Comparison of ENCODE assay signal across 26 cellular contexts in the genomic region with DNA sequence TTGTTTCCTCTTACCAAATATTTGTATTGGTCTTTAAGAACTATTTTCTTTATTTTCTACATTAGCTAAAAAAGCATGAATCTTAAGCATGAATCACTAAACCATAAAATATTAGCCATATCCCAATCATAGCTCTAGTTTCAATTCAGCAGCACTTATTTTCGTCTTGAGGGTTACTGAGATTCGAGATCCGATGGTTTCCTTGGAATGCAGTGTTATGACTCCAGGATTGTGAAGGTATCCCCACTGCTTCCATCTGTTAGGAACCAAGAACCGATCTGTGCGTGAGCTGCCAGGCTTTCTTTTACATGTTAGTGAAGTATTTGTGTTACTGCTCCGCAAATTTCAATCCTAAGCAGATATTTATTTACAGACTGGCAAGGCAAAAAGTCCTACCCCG. TPM values are rescaled to one million over a fixed set of nuclear protein-coding genes. Genes with fewer than 3 reads are reported as not detected.
DNase-seq lines count a peak whose midpoint lies in the region; ATAC-seq and TF ChIP-seq lines count a peak whose summit lies in the region.
"Had no signal": no experiment of that assay in that cellular context is flagged by ENCODE, and none has a peak within 500 bp of the region (broad histone marks: within the 10 kb centered on the region; RNA-seq: fewer than 3 reads in every experiment).

No MANE protein-coding gene starts in this region.

- H3K9ac ChIP-seq in IMR-90 (ENCODE audit: low read depth, low read length), result no peak overlapping the region

- H3K18ac ChIP-seq in IMR-90 (ENCODE audit: low read depth, low read length), result no peak overlapping the region

- H3K79me1 ChIP-seq in IMR-90 (ENCODE audit: low read depth in 1 of 2, low read length in 2 of 2), result no peaks in the 10 kb centered on the region

- in situ Hi-C loops in IMR-90 (cut with MboI; ENCODE audit: low sequenced_read_pairs), result no loop called here

- no peak overlapping the region for H3K4me3 ChIP-seq in IMR-90 (ENCODE audit: insufficient read depth, low read depth, low read length)
- H3K4me3 ChIP-seq in osteoblast (ENCODE audit: insufficient read depth, low read length), result peak overlapping the region; percentile 61
- H3K4me3 ChIP-seq: adrenal gland, dorsolateral prefrontal cortex, GM12878, hepatocyte, prostate gland, skin epidermis had no signal

- BruUV-seq in IMR-90 (replicated peaks; lab: Mats Ljungman, UMichigan), result no TSS peak

- H3K4me1 ChIP-seq in IMR-90 (ENCODE audit: control insufficient read depth, insufficient read depth, low read length), result no peaks in the 10 kb centered on the region; the same call in 1 of the 2 replicates
- H3K4me1 ChIP-seq in osteoblast (ENCODE audit: insufficient read depth, low read length), result peaks cover 17% of the 10 kb centered on the region
- H3K4me1 ChIP-seq: adrenal gland, prostate gland had no signal

- no peaks in the 10 kb centered on the region for H3K9me3 ChIP-seq in IMR-90 (ENCODE audit: control insufficient read depth, insufficient read depth, low read length)
- H3K9me3 ChIP-seq in osteoblast (ENCODE audit: low read depth, low read length), result no peaks in the 10 kb centered on the region
- H3K9me3 ChIP-seq: adrenal gland, prostate gland had no signal

- TF ChIP-seq RAD21 in IMR-90 (IDR thresholded peaks at IDR 0.05; ENCODE audit: low read length), result no peak

- H4K91ac ChIP-seq in IMR-90 (ENCODE audit: insufficient read depth, low read depth, low read length), result no peak overlapping the region

- H3K56ac ChIP-seq in IMR-90 (ENCODE audit: extremely low read depth, insufficient read depth, low read length), result no peak overlapping the region

- POLR2A ChIA-PET in IMR-90 (lab: Charles Lee; ENCODE audit: unreplicated experiment) (no interaction called here), RWPE1 (lab: Yijun Ruan, JAX; ENCODE audit: low non-redundant PET) (no interaction called here)

- DNase-seq in ELR (ENCODE audit: low read depth) (peak; percentile 10), IMR-90 (peak; percentile 22), astrocyte of the hippocampus (ENCODE audit: low read depth, low spot score) (peak; percentile 15), osteoblast (ENCODE audit: insufficient read length, low spot score, missing footprints) (peak; percentile 93), RWPE1 (ENCODE audit: low spot score) (no peak), NCI-H748 (lab: John Stamatoyannopoulos, UW; ENCODE audit: unreplicated experiment) (no peak)
- no peak for DNase-seq in activated CD8-positive, alpha-beta memory T cell treated with anti-CD3 and anti-CD28 coated beads, Interleukin-2, amount 50 U/mL, for 48 hours
- no peak for DNase-seq in activated naive CD4-positive, alpha-beta T cell treated with Interleukin-2 at 50 U/mL for 16 hours
- DNase-seq: adrenal gland; CD8-positive, alpha-beta T cell; central memory CD4-positive, alpha-beta T cell; DMS153; NCI-H1092 treated with DMSO at 0.1 percent for 48 hours; NCI-H2029; NCI-H446; OCI-M1; SHP77; stimulated activated CD4-positive, alpha-beta T cell treated with anti-CD3 and anti-CD28 coated beads, Interleukin-2, amount 100 ng/mL, for 24 hours; stimulated activated naive B cell treated with anti-CD40 and anti-IgM and Interleukin-4, amounts not matched to agents 10 μg/mL and 1 μg/mL and 100 μg/mL, for 72 hours; T-cell; trophoblast cell had no signal

- H4K5ac ChIP-seq in IMR-90 (ENCODE audit: low read depth, low read length), result no peak overlapping the region

- no peak overlapping the region for H2AK9ac ChIP-seq in IMR-90 (replicated peaks; ENCODE audit: low read depth, low read length, poor library complexity)

- CTCF ChIA-PET in IMR-90 (lab: Yijun Ruan, JAX), result no interaction called here
- CTCF ChIA-PET in RWPE1 (lab: Yijun Ruan, JAX), result no interaction called here

- peaks cover 11% of the 10 kb centered on the region for H3K27me3 ChIP-seq in IMR-90 (ENCODE audit: control insufficient read depth, insufficient read depth, low read length)
- H3K27me3 ChIP-seq in osteoblast (ENCODE audit: insufficient read depth, low read length), result peaks cover 5% of the 10 kb centered on the region

- no peak overlapping the region for H2AK5ac ChIP-seq in IMR-90 (ENCODE audit: low read depth, low read length)

- H3K9me1 ChIP-seq in IMR-90 (ENCODE audit: insufficient read depth, low read length), result no peaks in the 10 kb centered on the region

- H3K4me2 ChIP-seq in IMR-90 (ENCODE audit: low read depth, low read length), result no peak overlapping the region
- peak overlapping the region; percentile 77 for H3K4me2 ChIP-seq in osteoblast (ENCODE audit: insufficient read depth, low read length)
- H3K4me2 ChIP-seq: hepatocyte had no signal

- ATAC-seq in IMR-90 (ENCODE audit: low read depth), result no peak
- ATAC-seq: CD8-positive, alpha-beta T cell; GM12878; stimulated activated naive B cell treated with anti-CD40 and anti-IgM and Interleukin-4, amounts not matched to agents 10 μg/mL and 1 μg/mL and 100 μg/mL, for 72 hours; T-cell had no signal

- no peak overlapping the region for H2BK15ac ChIP-seq in IMR-90 (ENCODE audit: low read depth, low read length)

- no peaks in the 10 kb centered on the region for H3K36me3 ChIP-seq in IMR-90 (ENCODE audit: control insufficient read depth, insufficient read depth, low read length)
- no peaks in the 10 kb centered on the region for H3K36me3 ChIP-seq in osteoblast (ENCODE audit: insufficient read depth, low read length)
- H3K36me3 ChIP-seq: adrenal gland, prostate gland had no signal

- dilution Hi-C loops in IMR-90 (cut with HindIII; ENCODE audit: low sequenced_read_pairs, unreplicated experiment), result no loop called here

- no peaks in the 10 kb centered on the region for H3K79me2 ChIP-seq in osteoblast (ENCODE audit: insufficient read depth, low read length)
- H3K79me2 ChIP-seq: hepatocyte had no signal

- no peak overlapping the region for H4K8ac ChIP-seq in IMR-90 (ENCODE audit: low read depth in 2 of 2, low read length in 2 of 2)

- H2AFZ ChIP-seq in IMR-90 (replicated peaks; ENCODE audit: low read length, poor library complexity), result no peak overlapping the region
- peak overlapping the region; percentile 69 for H2AFZ ChIP-seq in osteoblast (ENCODE audit: low read length)
- H2AFZ ChIP-seq: hepatocyte had no signal

- TF ChIP-seq CTCF in IMR-90 (conservative IDR thresholded peaks at IDR 0.05; ENCODE audit: low read depth, low read length) (no peak), osteoblast (IDR thresholded peaks at IDR 0.05; ENCODE audit: extremely low read depth, low read depth, low read length) (no peak), RWPE1 (conservative IDR thresholded peaks at IDR 0.05; ENCODE audit: low read depth) (no peak)

- H3K14ac ChIP-seq in IMR-90 (replicated peaks; ENCODE audit: low read depth, low read length), result 0 out of 2 replicates have a peak overlapping the region, but pooled peaks have one; percentile 14

- no peak for TF ChIP-seq POLR2A in IMR-90 (IDR thresholded peaks at IDR 0.05; ENCODE audit: low read depth, low read length)

- no peak overlapping the region for H3K23ac ChIP-seq in IMR-90 (ENCODE audit: low read depth, low read length)

- no CpG with 5 or more reads among the region's 7 CpGs for WGBS in IMR-90 (ENCODE audit: extremely low coverage in 2 of 2, insufficient read length in 1 of 2), 2 experiments

- no peak overlapping the region for H2BK20ac ChIP-seq in IMR-90 (ENCODE audit: low read depth, low read length)

- no peak overlapping the region for H2BK120ac ChIP-seq in IMR-90 (ENCODE audit: low read depth, low read length)

- no peak overlapping the region for H3K4ac ChIP-seq in IMR-90 (ENCODE audit: low read depth, low read length)

- H3K27ac ChIP-seq in IMR-90 (ENCODE audit: insufficient read depth, low read length) (no peak overlapping the region), osteoblast (ENCODE audit: low read depth, low read length) (peak overlapping the region; percentile 94), RWPE1 (no peak overlapping the region)
- H3K27ac ChIP-seq: adrenal gland, hepatocyte, prostate gland had no signal

- intact Hi-C loops in IMR-90 (cut with micrococcal nuclease), result no loop called here

- H2BK5ac ChIP-seq in IMR-90 (ENCODE audit: low read depth, low read length, poor library complexity, severe bottlenecking), result no peak overlapping the region

- H4K20me1 ChIP-seq in IMR-90 (ENCODE audit: insufficient read depth, low read length) (no peaks in the 10 kb centered on the region), osteoblast (ENCODE audit: insufficient read depth, low read length) (no peaks in the 10 kb centered on the region)

TF ChIP-seq in IMR-90, 13 proteins besides CTCF, POLR2A, EP300 and RAD21 (continues in another document):
- TF ChIP-seq MXI1 (IDR thresholded peaks at IDR 0.05; ENCODE audit: borderline replicate concordance, low read depth, low read length), result no peak
- TF ChIP-seq, protein P1, sequence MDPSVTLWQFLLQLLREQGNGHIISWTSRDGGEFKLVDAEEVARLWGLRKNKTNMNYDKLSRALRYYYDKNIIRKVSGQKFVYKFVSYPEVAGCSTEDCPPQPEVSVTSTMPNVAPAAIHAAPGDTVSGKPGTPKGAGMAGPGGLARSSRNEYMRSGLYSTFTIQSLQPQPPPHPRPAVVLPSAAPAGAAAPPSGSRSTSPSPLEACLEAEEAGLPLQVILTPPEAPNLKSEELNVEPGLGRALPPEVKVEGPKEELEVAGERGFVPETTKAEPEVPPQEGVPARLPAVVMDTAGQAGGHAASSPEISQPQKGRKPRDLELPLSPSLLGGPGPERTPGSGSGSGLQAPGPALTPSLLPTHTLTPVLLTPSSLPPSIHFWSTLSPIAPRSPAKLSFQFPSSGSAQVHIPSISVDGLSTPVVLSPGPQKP (IDR thresholded peaks at IDR 0.05; ENCODE audit: borderline replicate concordance, low read depth, low read length), result no peak
- no peak for TF ChIP-seq MAZ (IDR thresholded peaks at IDR 0.05; ENCODE audit: borderline replicate concordance, low read depth, low read length)
- TF ChIP-seq RFX5 (IDR thresholded peaks at IDR 0.05; ENCODE audit: low read depth, low read length), result no peak
- TF ChIP-seq USF2 (IDR thresholded peaks at IDR 0.05; ENCODE audit: low read depth, low read length), result no peak

RNA-seq across cellular contexts. Expression of gene TNFRSF9, which starts 18.9 kb away (rescaled TPM):
- total RNA-seq in IMR-90 (2012; rRNA removed) (0.56 and 0.72 TPM in 2 replicates), osteoblast (under 0.01 TPM in 2 replicates)
- 0.43 and 0.56 TPM in 2 replicates for polyA plus RNA-seq in IMR-90 (2012; rRNA removed)
- polyA plus RNA-seq in IMR-90 (2012; cell fraction: cytosol; rRNA removed), result 0.35 and 0.40 TPM in 2 replicates
- polyA plus RNA-seq in IMR-90 (2012; cell fraction: nucleus; rRNA removed; ENCODE audit: low replicate concordance), result 0.09 and 0.31 TPM in 2 replicates
- total RNA-seq: prostate gland had no signal

RNA-seq across cellular contexts. Expression of gene PARK7, which starts 39.7 kb away (rescaled TPM):
- total RNA-seq in IMR-90 (2012; rRNA removed) (207 and 384 TPM in 2 replicates), osteoblast (158 and 168 TPM in 2 replicates)
- 348 and 357 TPM in 2 replicates for polyA plus RNA-seq in IMR-90 (2012; rRNA removed)
- 108 and 179 TPM in 2 replicates for polyA plus RNA-seq in IMR-90 (2012; cell fraction: cytosol; rRNA removed)
- 19.8 and 112 TPM in 2 replicates for polyA plus RNA-seq in IMR-90 (2012; cell fraction: nucleus; rRNA removed; ENCODE audit: low replicate concordance)

Comparison
In these comparisons a context has a peak if more than half of its experiments do, and no peak if none do; other contexts are left out.
1. DNase-seq: peak in ELR (single experiment), IMR-90 (single experiment), astrocyte of the hippocampus (single experiment) and osteoblast (single experiment); none in activated CD8-positive, alpha-beta memory T cell treated with anti-CD3 and anti-CD28 coated beads, Interleukin-2, amount 50 U/mL, for 48 hours (single experiment), RWPE1 (single experiment), NCI-H748 (single experiment) and activated naive CD4-positive, alpha-beta T cell treated with Interleukin-2 at 50 U/mL for 16 hours (single experiment).